3 cellular contexts compared by ENCODE assay signal in genomic region chr18:46506974-46507373, GRCh38.
A peak's percentile ranks its signal among the peaks of the same experiment; 100 is the strongest.
TF ChIP-seq lines count a peak whose summit lies in the region.

No MANE protein-coding gene starts in this region.

TF ChIP-seq in SK-N-SH, 30 proteins besides CTCF, POLR2A, EP300 and RAD21 (continued from another document):
- TF ChIP-seq RXRA (IDR thresholded peaks at IDR 0.05; ENCODE audit: borderline replicate concordance, low read depth) = no peak
- no peak for TF ChIP-seq RCOR1 (IDR thresholded peaks at IDR 0.05; ENCODE audit: low read length)
- TF ChIP-seq POLR2AphosphoS5 (IDR thresholded peaks at IDR 0.05; ENCODE audit: low read depth, low read length) = no peak
- no peak for TF ChIP-seq FOXJ3 (CRISPR knock-in tag; IDR thresholded peaks at IDR 0.05)
- no peak for TF ChIP-seq GABPA (IDR thresholded peaks at IDR 0.05; ENCODE audit: low read depth)
- TF ChIP-seq PBX3 (IDR thresholded peaks at IDR 0.05) = no peak
- no peak for TF ChIP-seq REST (IDR thresholded peaks at IDR 0.05; ENCODE audit: low read depth, low read length)

TF ChIP-seq in SK-N-SH treated with all-trans-retinoic acid at 6 μM for 48 hours, 23 proteins besides CTCF, POLR2A, EP300 and RAD21 (continued from another document):
- no peak for TF ChIP-seq PATZ1 (CRISPR knock-in tag; IDR thresholded peaks at IDR 0.05; ENCODE audit: borderline replicate concordance)

TF ChIP-seq in HepG2, 621 proteins besides CTCF, POLR2A, EP300 and RAD21:
- no peak for TF ChIP-seq PATZ1 (CRISPR knock-in tag; IDR thresholded peaks at IDR 0.05)
- peak; percentile 94 for TF ChIP-seq MNT (IDR thresholded peaks at IDR 0.05)
- TF ChIP-seq AGO1 (IDR thresholded peaks at IDR 0.05; ENCODE audit: low read depth, low read length, poor library complexity, severe bottlenecking) = no peak
- no peak for TF ChIP-seq ZNF850 (CRISPR knock-in tag; conservative IDR thresholded peaks at IDR 0.05)
- TF ChIP-seq ZNF101 (CRISPR knock-in tag; IDR thresholded peaks at IDR 0.05; ENCODE audit: borderline replicate concordance, low read depth) = no peak
TF ChIP-seq in HepG2: peak in this region for 1.
